ENCODE assay signal across 8 cellular contexts in genomic region chr16:5033256-5034166, GRCh38. TPM values are rescaled to one million over a fixed set of nuclear protein-coding genes. Genes with fewer than 3 reads are reported as not detected.
A peak's percentile ranks its signal among the peaks of the same experiment; 100 is the strongest.
DNase-seq lines count a peak whose midpoint lies in the region; ATAC-seq and TF ChIP-seq lines count a peak whose summit lies in the region.

TSS of gene NAGPA (minus strand) at chr16:5033935. CDS start at chr16:5033914, 21 bp downstream.

- peak; percentile 66 for ATAC-seq in HG03457 (IDR thresholded peaks at IDR 0.05; ENCODE audit: unreplicated experiment)

- peak within 1 kb of the TSS; percentile 84 to 95 (median 89) for H3K9ac ChIP-seq in BLaER1 treated with 17β-estradiol and CSF1 and Interleukin-3, amounts not matched to agents 10 nM and 100 nM
- peak within 1 kb of the TSS; percentile 48 to 71 for H3K9ac ChIP-seq in duodenal mucosa (ENCODE audit: low read depth in 1 of 2, low read length in 2 of 2)

- H3K36me3 ChIP-seq in BLaER1 treated with 17β-estradiol and CSF1 and Interleukin-3, amounts not matched to agents 10 nM and 100 nM = peaks cover 0 to 31% (median 20%) of the 10 kb centered on the region in 11 experiments; a peak in 13 of 22 replicates
- H3K36me3 ChIP-seq in duodenal mucosa (ENCODE audit: control insufficient read depth in 1 of 2, insufficient read depth in 2 of 2, low read length in 2 of 2) = peaks cover 8 to 10% of the 10 kb centered on the region in 2 donors

- TF ChIP-seq POLR2A in lower leg skin (IDR thresholded peaks at IDR 0.05) = no peak

- peak within 1 kb of the TSS; percentile 83 for H3K4me3 Mint-ChIP-seq in activated CD4-positive, alpha-beta memory T cell treated with anti-CD3 and anti-CD28 coated beads, Interleukin-2, amount 10 ng/mL, durations not matched to agents 7 days and 5 days

- H3K27me3 ChIP-seq in BLaER1 treated with 17β-estradiol and CSF1 and Interleukin-3, amounts not matched to agents 10 nM and 100 nM = no peaks in the 10 kb centered on the region
- H3K27me3 ChIP-seq in duodenal mucosa (ENCODE audit: control insufficient read depth in 1 of 2, insufficient read depth in 2 of 2, low read length in 2 of 2) = no peaks in the 10 kb centered on the region

- DNase-seq in GM19240 (ENCODE audit: insufficient read length, low spot score) (peak; percentile 89), NCI-H748 treated with DMSO at 0.1 percent for 48 hours (lab: John Stamatoyannopoulos, UW) (peak; percentile 14), lower leg skin (ENCODE audit: low spot score in 2 of 2) (peak; percentile 91 to 98)
- DNase-seq in activated CD4-positive, alpha-beta memory T cell treated with anti-CD3 and anti-CD28 coated beads, Interleukin-2, amount 10 ng/mL, durations not matched to agents 7 days and 5 days = peak; percentile 89
- peak; percentile 87 for DNase-seq in stimulated activated CD4-positive, alpha-beta T cell treated with anti-CD3 and anti-CD28 coated beads, Interleukin-4, amount 100 ng/mL, for 24 hours

- POLR2A ChIA-PET in activated CD4-positive, alpha-beta memory T cell treated with anti-CD3 and anti-CD28 coated beads, Interleukin-2, amount 10 ng/mL, durations not matched to agents 7 days and 5 days (lab: Charles Lee) = interaction anchor here (0.6 to 3.9 kb wide), 9 partner anchors 12 to 341 kb away, joined by 3 to 23 read pairs (median 5); partner anchors contain the start of genes ALG1, ANKS3, DNAAF8 and GLYR1

- intact Hi-C loops in lower leg skin (cut with DNase I; ENCODE audit: low total_unique reads) = no loop called here

- 1% methylated on average over 23 to 36 of the region's 104 CpGs for WGBS in lower leg skin, 2 donors

- H3K27ac Mint-ChIP-seq in activated CD4-positive, alpha-beta memory T cell treated with anti-CD3 and anti-CD28 coated beads, Interleukin-2, amount 10 ng/mL, durations not matched to agents 7 days and 5 days = peak within 1 kb of the TSS; percentile 64

- H3K4me1 Mint-ChIP-seq in activated CD4-positive, alpha-beta memory T cell treated with anti-CD3 and anti-CD28 coated beads, Interleukin-2, amount 10 ng/mL, durations not matched to agents 7 days and 5 days = peaks cover 19% of the 10 kb centered on the region

- H3K9me3 Mint-ChIP-seq in activated CD4-positive, alpha-beta memory T cell treated with anti-CD3 and anti-CD28 coated beads, Interleukin-2, amount 10 ng/mL, durations not matched to agents 7 days and 5 days = no peaks in the 10 kb centered on the region

- CTCF ChIA-PET in activated CD4-positive, alpha-beta memory T cell treated with anti-CD3 and anti-CD28 coated beads, Interleukin-2, amount 10 ng/mL, durations not matched to agents 7 days and 5 days (lab: Charles Lee) = interaction anchor here (0.9 kb wide), 1 partner anchor 51 kb away, joined by 3 read pairs; no protein-coding TSS in a partner anchor

- H3K4me1 ChIP-seq in BLaER1 treated with 17β-estradiol and CSF1 and Interleukin-3, amounts not matched to agents 10 nM and 100 nM = peaks cover 18 to 47% (median 22%) of the 10 kb centered on the region in 10 experiments
- peaks cover 16 to 17% of the 10 kb centered on the region in 2 donors for H3K4me1 ChIP-seq in duodenal mucosa (ENCODE audit: control insufficient read depth in 1 of 2, insufficient read depth in 2 of 2, low read length in 2 of 2)

- no peaks in the 10 kb centered on the region for H3K27me3 Mint-ChIP-seq in activated CD4-positive, alpha-beta memory T cell treated with anti-CD3 and anti-CD28 coated beads, Interleukin-2, amount 10 ng/mL, durations not matched to agents 7 days and 5 days

- peak within 1 kb of the TSS; percentile 79 to 96 (median 93) for H3K4me2 ChIP-seq in BLaER1 treated with 17β-estradiol and CSF1 and Interleukin-3, amounts not matched to agents 10 nM and 100 nM

- peak within 1 kb of the TSS; percentile 71 to 95 (median 87) for H3K27ac ChIP-seq in BLaER1 treated with 17β-estradiol and CSF1 and Interleukin-3, amounts not matched to agents 10 nM and 100 nM
- peak within 1 kb of the TSS; percentile 61 for H3K27ac ChIP-seq in duodenal mucosa (ENCODE audit: low read depth, low read length)

- H3K9me3 ChIP-seq in BLaER1 treated with 17β-estradiol and CSF1 and Interleukin-3, amounts not matched to agents 10 nM and 100 nM (replicated peaks in 1 of 11) = no peaks in the 10 kb centered on the region
- H3K9me3 ChIP-seq in duodenal mucosa (ENCODE audit: control insufficient read depth in 1 of 2, low read length in 2 of 2) = no peaks in the 10 kb centered on the region

- peaks cover 0 to 29% (median 0%) of the 10 kb centered on the region in 11 experiments; a peak in 7 of 22 replicates for H4K20me1 ChIP-seq in BLaER1 treated with 17β-estradiol and CSF1 and Interleukin-3, amounts not matched to agents 10 nM and 100 nM

- no peaks in the 10 kb centered on the region for H3K36me3 Mint-ChIP-seq in activated CD4-positive, alpha-beta memory T cell treated with anti-CD3 and anti-CD28 coated beads, Interleukin-2, amount 10 ng/mL, durations not matched to agents 7 days and 5 days (ENCODE audit: low read depth)

- no peak for TF ChIP-seq CTCF in lower leg skin (IDR thresholded peaks at IDR 0.05)

- peak within 1 kb of the TSS; percentile 62 to 97 (median 88) for H3K4me3 ChIP-seq in BLaER1 treated with 17β-estradiol and CSF1 and Interleukin-3, amounts not matched to agents 10 nM and 100 nM
- peak within 1 kb of the TSS; percentile 82 to 95 for H3K4me3 ChIP-seq in duodenal mucosa (ENCODE audit: low read depth in 1 of 2, low read length in 2 of 2)
- peak within 1 kb of the TSS; percentile 82 for H3K4me3 ChIP-seq in lower leg skin (ENCODE audit: low read depth, poor library complexity, severe bottlenecking)

RNA-seq across cellular contexts. Expression of gene NAGPA, which starts in this region (rescaled TPM):
- 10 to 100 TPM; 12.5 to 12.8 TPM for total RNA-seq in activated CD4-positive, alpha-beta memory T cell treated with anti-CD3 and anti-CD28 coated beads, Interleukin-2, amount 10 ng/mL, durations not matched to agents 7 days and 5 days
- total RNA-seq in lower leg skin = 10 to 100 TPM; 27.6 to 85.1 (median 45.1) TPM

Comparison
In these comparisons a context has a peak if more than half of its experiments do, and no peak if none do; other contexts are left out.
1. Peak in every context shown above with its lines: DNase-seq, ATAC-seq, H3K4me3 ChIP-seq and H3K27ac ChIP-seq.
2. DNase-seq: peak in every context shown above with its lines; median percentile 94 in lower leg skin; 89 in GM19240; 89 in activated CD4-positive, alpha-beta memory T cell treated with anti-CD3 and anti-CD28 coated beads, Interleukin-2, amount 10 ng/mL, durations not matched to agents 7 days and 5 days; 87 in stimulated activated CD4-positive, alpha-beta T cell treated with anti-CD3 and anti-CD28 coated beads, Interleukin-4, amount 100 ng/mL, for 24 hours; 14 in NCI-H748 treated with DMSO at 0.1 percent for 48 hours.